Comparison of ENCODE assay signal across 14 cellular contexts in the genomic region with DNA sequence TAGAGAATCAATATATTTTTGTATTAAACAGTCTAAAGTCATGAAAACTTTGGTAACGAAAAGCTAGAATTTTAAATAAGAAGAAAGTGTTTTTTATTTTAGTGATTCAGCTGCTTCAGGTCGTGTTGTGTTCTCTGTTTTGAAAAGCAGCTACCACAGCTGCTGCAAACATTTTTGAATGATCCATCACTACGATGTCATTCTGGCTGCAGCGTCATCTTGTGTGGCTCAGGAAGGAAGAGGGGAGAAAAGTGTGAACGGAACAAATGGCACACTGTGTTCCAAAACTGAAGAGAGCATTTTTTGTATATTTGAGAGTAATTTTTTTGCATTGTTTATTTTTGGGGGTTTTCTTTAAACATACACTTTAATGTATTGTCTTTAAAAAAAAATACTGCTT.
DNase-seq lines count a peak whose midpoint lies in the region; ATAC-seq, FAIRE-seq and TF ChIP-seq lines count a peak whose summit lies in the region.
"Had no signal": no experiment of that assay in that cellular context is flagged by ENCODE, and none has a peak within 500 bp of the region (broad histone marks: within the 10 kb centered on the region; RNA-seq: fewer than 3 reads in every experiment).

No MANE protein-coding gene starts in this region.

- H3K4me2 ChIP-seq in GM23248 (ENCODE audit: unreplicated experiment): no peak overlapping the region

- no peaks in the 10 kb centered on the region for H3F3A ChIP-seq in GM23248 (ENCODE audit: insufficient read depth)

- H3K27me3 ChIP-seq in GM23248 (replicated peaks; ENCODE audit: insufficient read depth) (no peaks in the 10 kb centered on the region), ascending aorta (no peaks in the 10 kb centered on the region), heart right ventricle (no peaks in the 10 kb centered on the region)

- H3K27ac ChIP-seq in GM23248: no peak overlapping the region
- H3K27ac ChIP-seq in ascending aorta: no peak overlapping the region
- H3K27ac ChIP-seq in heart right ventricle: peak overlapping the region in 8 of 10 donors; percentile 22 to 49 (median 38)
- H3K27ac ChIP-seq: skin epidermis had no signal

- in situ Hi-C loops in GM23248 (cut with MboI): no loop called here

- no peak for FAIRE-seq in RCC 7860 (lab: Jason Lieb, UNC)

- no peak overlapping the region for H2AFZ ChIP-seq in GM23248

- 10 to 12% methylated on average over 5 of the region's 5 CpGs for WGBS in GM23248 (ENCODE audit: low coverage in 1 of 2, low lambda C conversion rate in 2 of 2, missing lambda C conversion rate in 2 of 2), 2 experiments
- WGBS in heart right ventricle, 2 donors: 18 to 22% methylated on average over 5 of the region's 5 CpGs

- H3K36me3 ChIP-seq in GM23248 (ENCODE audit: low read depth) (no peaks in the 10 kb centered on the region), ascending aorta (no peaks in the 10 kb centered on the region), heart right ventricle (no peaks in the 10 kb centered on the region)

- peak; percentile 43 for DNase-seq in GM23248
- no peak for DNase-seq in ascending aorta (ENCODE audit: low spot score in 2 of 2)
- DNase-seq in heart right ventricle: no peak
- DNase-seq in skeletal muscle cell (ENCODE audit: low read depth): peak; percentile 16
- DNase-seq in GM03348 (ENCODE audit: low spot score): no peak
- DNase-seq in hypothalamus (lab: John Stamatoyannopoulos, UW): no peak
- DNase-seq in RCC 7860 (ENCODE audit: low spot score): no peak
- DNase-seq: activated CD4-positive, alpha-beta T cell treated with anti-CD3 and anti-CD28 coated beads for 1 hour; activated CD8-positive, alpha-beta memory T cell treated with anti-CD3 and anti-CD28 coated beads, Interleukin-2, amount 50 U/mL, for 48 hours; DMS79; HCEC 1CT; Karpas-422; NCI-H526 had no signal

- H3K9ac ChIP-seq in GM23248: no peak overlapping the region

- TF ChIP-seq CTCF in ascending aorta (IDR thresholded peaks at IDR 0.05) (no peak), heart right ventricle (IDR thresholded peaks at IDR 0.05) (no peak)

- no peak overlapping the region for H3K4me3 ChIP-seq in GM23248
- peak overlapping the region; percentile 18 to 53 for H3K4me3 ChIP-seq in ascending aorta
- H3K4me3 ChIP-seq in heart right ventricle: peak overlapping the region in 9 of 10 donors; percentile 2 to 44 (median 30)
- no peak overlapping the region for H3K4me3 ChIP-seq in skeletal muscle cell (ENCODE audit: low read depth, low read length)
- H3K4me3 ChIP-seq: skin epidermis had no signal

- no peaks in the 10 kb centered on the region for H3K9me2 ChIP-seq in GM23248 (ENCODE audit: insufficient read depth)

- H3K4me1 ChIP-seq in GM23248 (ENCODE audit: insufficient read depth) (no peaks in the 10 kb centered on the region), ascending aorta (no peaks in the 10 kb centered on the region), heart right ventricle (peaks cover 0 to 17% (median 13%) of the 10 kb centered on the region in 9 donors)

- intact Hi-C loops in ascending aorta (cut with DNase I): no loop called here
- intact Hi-C loops in heart right ventricle (cut with DNase I): loop anchor here in 1 of 10 donors (10.0 kb wide), 1 partner anchor 163 kb away; no protein-coding TSS in a partner anchor

- no peaks in the 10 kb centered on the region for H3K79me2 ChIP-seq in GM23248 (ENCODE audit: insufficient read depth)

- no peaks in the 10 kb centered on the region for H4K20me1 ChIP-seq in GM23248 (ENCODE audit: insufficient read depth)

- no peaks in the 10 kb centered on the region for H3K9me3 ChIP-seq in GM23248 (ENCODE audit: low read depth)
- H3K9me3 ChIP-seq in ascending aorta: no peaks in the 10 kb centered on the region
- no peaks in the 10 kb centered on the region for H3K9me3 ChIP-seq in heart right ventricle

- peak in 6 of 8 donors; percentile 46 to 68 (median 56) for ATAC-seq in heart right ventricle

Comparison
In these comparisons a context has a peak if more than half of its experiments do, and no peak if none do; other contexts are left out.
1. DNase-seq: peak in GM23248 (single experiment) and skeletal muscle cell (single experiment); none in ascending aorta (0 of 2), heart right ventricle (0 of 2), GM03348 (single experiment), hypothalamus (0 of 51) and RCC 7860 (single experiment).
2. H3K27ac ChIP-seq: peak in heart right ventricle (8 of 10); none in GM23248 (single experiment) and ascending aorta (0 of 2).
3. H3K4me3 ChIP-seq: peak in ascending aorta (2 of 2) and heart right ventricle (9 of 10); none in GM23248 (single experiment) and skeletal muscle cell (single experiment).